8 cellular contexts compared by ENCODE assay signal in genomic region chr9:7570107-7570720, GRCh38.
A peak's percentile ranks its signal among the peaks of the same experiment; 100 is the strongest.
DNase-seq lines count a peak whose midpoint lies in the region; ATAC-seq and TF ChIP-seq lines count a peak whose summit lies in the region.

No MANE protein-coding gene starts in this region.

- H3K4me1 Mint-ChIP-seq in WTC11 = peaks cover 2% of the 10 kb centered on the region; the same call in 1 of the 2 replicates

- 99% methylated on average over 1 of the region's 1 CpG for WGBS in right cardiac atrium

- no peaks in the 10 kb centered on the region for H3K36me3 Mint-ChIP-seq in WTC11

- H3K27ac ChIP-seq in right cardiac atrium (ENCODE audit: low read length) = no peak overlapping the region

- H3K9me3 ChIP-seq in right cardiac atrium (ENCODE audit: control insufficient read depth, low read length) = no peaks in the 10 kb centered on the region

- H3K4me3 ChIP-seq in right cardiac atrium (ENCODE audit: low read length) = no peak overlapping the region

- 0 out of 2 replicates have a peak, but pooled peaks cover 3% of the 10 kb centered on the region for H3K9me3 Mint-ChIP-seq in WTC11

- POLR2A ChIA-PET in WTC11 (lab: Charles Lee) = no interaction called here

- no peak overlapping the region for H3K4me3 Mint-ChIP-seq in WTC11

- H3K27ac Mint-ChIP-seq in WTC11 = no peak overlapping the region

- intact Hi-C loops in Right ventricle myocardium superior (cut with DNase I) = no loop called here
- intact Hi-C loops in right cardiac atrium (cut with DNase I) = no loop called here

- TF ChIP-seq CTCF in WTC11 (IDR thresholded peaks at IDR 0.05) = peak; percentile 75

- no peaks in the 10 kb centered on the region for H3K4me1 ChIP-seq in right cardiac atrium (ENCODE audit: control insufficient read depth, insufficient read depth, low read length)

- CTCF ChIA-PET in WTC11 (lab: Charles Lee) = interaction anchor here (0.6 to 2.6 kb wide), 5 partner anchors 9 to 339 kb away, joined by 3 to 13 read pairs (median 4); no protein-coding TSS in a partner anchor

- H3K27me3 Mint-ChIP-seq in WTC11 (ENCODE audit: low read depth) = no peaks in the 10 kb centered on the region

- DNase-seq in Right ventricle myocardium superior (no peak), right cardiac atrium (no peak), NCI-H128 (lab: John Stamatoyannopoulos, UW; ENCODE audit: unreplicated experiment) (peak; percentile 57), WTC11 (ENCODE audit: low spot score) (peak; percentile 70), lung microvascular endothelial cell (ENCODE audit: low read depth in 2 of 2) (peak; percentile 51 to 73)
- DNase-seq in central memory CD4-positive, alpha-beta T cell = peak; percentile 59
- DNase-seq in stimulated activated CD8-positive, alpha-beta memory T cell treated with anti-CD3 and anti-CD28 coated beads, Interleukin-15, amount 100 ng/mL, for 48 hours (ENCODE audit: low read depth in 2 of 2) = peak; percentile 35 to 44

- peak; percentile 65 for ATAC-seq in Right ventricle myocardium superior (ENCODE audit: poor library complexity)
- ATAC-seq in right cardiac atrium = no peak
- peak; percentile 97 for ATAC-seq in HG02678 (IDR thresholded peaks at IDR 0.05; ENCODE audit: unreplicated experiment)
- peak; percentile 74 for ATAC-seq in WTC11

- no peaks in the 10 kb centered on the region for H3K27me3 ChIP-seq in right cardiac atrium (ENCODE audit: control insufficient read depth, insufficient read depth)

TF ChIP-seq in WTC11, 78 proteins besides CTCF, POLR2A, EP300 and RAD21:
- TF ChIP-seq ZNF423 (CRISPR knock-in tag; IDR thresholded peaks at IDR 0.05) = no peak
- TF ChIP-seq MYBL2 (CRISPR knock-in tag; IDR thresholded peaks at IDR 0.05) = no peak
- no peak for TF ChIP-seq ZNF671 (CRISPR knock-in tag; IDR thresholded peaks at IDR 0.05)

Comparison
In these comparisons a context has a peak if more than half of its experiments do, and no peak if none do; other contexts are left out.
1. ATAC-seq: peak in Right ventricle myocardium superior (single experiment), HG02678 (single experiment) and WTC11 (single experiment); none in right cardiac atrium (0 of 2).
2. DNase-seq: peak in NCI-H128 (single experiment), WTC11 (single experiment), central memory CD4-positive, alpha-beta T cell (single experiment), lung microvascular endothelial cell (2 of 2) and stimulated activated CD8-positive, alpha-beta memory T cell treated with anti-CD3 and anti-CD28 coated beads, Interleukin-15, amount 100 ng/mL, for 48 hours (2 of 2); none in Right ventricle myocardium superior (single experiment) and right cardiac atrium (0 of 3).